ENCODE assay signal across 1 cellular context in genomic region chr3:14124223-14124614, GRCh38.
A peak's percentile ranks its signal among the peaks of the same experiment; 100 is the strongest.
TF ChIP-seq lines count a peak whose summit lies in the region.

No MANE protein-coding gene starts in this region.

TF ChIP-seq in HepG2, 621 proteins besides CTCF, POLR2A, EP300 and RAD21 (continued from another document and continues in another):
- peak; percentile 64; the same call in 1 of the 2 replicates for TF ChIP-seq ZNF800 (CRISPR knock-in tag; IDR thresholded peaks at IDR 0.05)
- 0 out of 2 replicates have a peak, but pooled peaks have one; percentile 81 for TF ChIP-seq ZNF431 (CRISPR knock-in tag; IDR thresholded peaks at IDR 0.05; ENCODE audit: borderline replicate concordance, low read depth)
- TF ChIP-seq TOPORS (CRISPR knock-in tag; IDR thresholded peaks at IDR 0.05): no peak
- no peak for TF ChIP-seq IRF9 (CRISPR knock-in tag; IDR thresholded peaks at IDR 0.05; ENCODE audit: borderline replicate concordance)
- peak; percentile 75; the same call in 1 of the 2 replicates for TF ChIP-seq MXD1 (CRISPR knock-in tag; IDR thresholded peaks at IDR 0.05)
- TF ChIP-seq POGZ (CRISPR knock-in tag; IDR thresholded peaks at IDR 0.05): 0 out of 2 replicates have a peak, but pooled peaks have one; percentile 10
- peak; percentile 58; the same call in 1 of the 2 replicates for TF ChIP-seq ZBTB39 (CRISPR knock-in tag; IDR thresholded peaks at IDR 0.05)
- TF ChIP-seq ZNF792 (CRISPR knock-in tag; IDR thresholded peaks at IDR 0.05): no peak
- TF ChIP-seq SALL1 (CRISPR knock-in tag; IDR thresholded peaks at IDR 0.05): peak; percentile 50; the same call in 1 of the 2 replicates
- peak; percentile 85; the same call in 1 of the 2 replicates for TF ChIP-seq ZNF230 (CRISPR knock-in tag; IDR thresholded peaks at IDR 0.05)
- TF ChIP-seq ARID5B (CRISPR knock-in tag; IDR thresholded peaks at IDR 0.05): peak; percentile 4; the same call in 1 of the 2 replicates
- no peak for TF ChIP-seq ERF (CRISPR knock-in tag; IDR thresholded peaks at IDR 0.05)
- TF ChIP-seq HNRNPUL1 (IDR thresholded peaks at IDR 0.05; ENCODE audit: low read depth, low read length): no peak
- no peak for TF ChIP-seq FUBP1 (CRISPR knock-in tag; IDR thresholded peaks at IDR 0.05; ENCODE audit: borderline replicate concordance)
- TF ChIP-seq MNT (IDR thresholded peaks at IDR 0.05): peak; percentile 54
- peak; percentile 72; the same call in 1 of the 2 replicates for TF ChIP-seq ZBTB3 (CRISPR knock-in tag; IDR thresholded peaks at IDR 0.05; ENCODE audit: borderline replicate concordance, low read depth)
- no peak for TF ChIP-seq ARNT (IDR thresholded peaks at IDR 0.05)
- peak; percentile 83 for TF ChIP-seq SIN3A (IDR thresholded peaks at IDR 0.05; ENCODE audit: borderline replicate concordance, low read depth, low read length)
- TF ChIP-seq ATF7 (IDR thresholded peaks at IDR 0.05): no peak
- TF ChIP-seq ATF7 (CRISPR knock-in tag; IDR thresholded peaks at IDR 0.05): 0 out of 2 replicates have a peak, but pooled peaks have one; percentile 25
- no peak for TF ChIP-seq ZNF567 (CRISPR knock-in tag; IDR thresholded peaks at IDR 0.05; ENCODE audit: borderline replicate concordance)
- peak; percentile 61 for TF ChIP-seq ELF1 (CRISPR knock-in tag; IDR thresholded peaks at IDR 0.05)
- no peak for TF ChIP-seq ZNF280B (CRISPR knock-in tag; IDR thresholded peaks at IDR 0.05; ENCODE audit: borderline replicate concordance)
- 0 out of 2 replicates have a peak, but pooled peaks have one; percentile 15 for TF ChIP-seq ZSCAN25 (CRISPR knock-in tag; IDR thresholded peaks at IDR 0.05)
- peak; percentile 86 for TF ChIP-seq YEATS4 (CRISPR knock-in tag; IDR thresholded peaks at IDR 0.05; ENCODE audit: borderline replicate concordance)
- 0 out of 2 replicates have a peak, but pooled peaks have one; percentile 44 for TF ChIP-seq ATF5 (CRISPR knock-in tag; IDR thresholded peaks at IDR 0.05; ENCODE audit: low read depth)
- TF ChIP-seq SALL2 (CRISPR knock-in tag; IDR thresholded peaks at IDR 0.05): peak; percentile 24; the same call in 1 of the 2 replicates
- TF ChIP-seq ZNF17 (CRISPR knock-in tag; IDR thresholded peaks at IDR 0.05): no peak
- no peak for TF ChIP-seq FOXA1 (IDR thresholded peaks at IDR 0.05)
- TF ChIP-seq FOXA1 (CRISPR knock-in tag; IDR thresholded peaks at IDR 0.05): peak; percentile 37
- TF ChIP-seq PHF20 (CRISPR knock-in tag; IDR thresholded peaks at IDR 0.05): peak; percentile 75; the same call in 1 of the 2 replicates
- TF ChIP-seq GZF1 (CRISPR knock-in tag; IDR thresholded peaks at IDR 0.05): peak; percentile 1; the same call in 1 of the 2 replicates
- no peak for TF ChIP-seq CAMTA2 (CRISPR knock-in tag; IDR thresholded peaks at IDR 0.05; ENCODE audit: borderline replicate concordance)
- TF ChIP-seq ZNF550 (CRISPR knock-in tag; IDR thresholded peaks at IDR 0.05; ENCODE audit: borderline replicate concordance): no peak
- TF ChIP-seq IRF1 (CRISPR knock-in tag; IDR thresholded peaks at IDR 0.05; ENCODE audit: low read depth): no peak
- no peak for TF ChIP-seq KLF11 (CRISPR knock-in tag; IDR thresholded peaks at IDR 0.05)
- TF ChIP-seq ZFYVE20 (CRISPR knock-in tag; IDR thresholded peaks at IDR 0.05; ENCODE audit: borderline replicate concordance, low read depth): no peak
- TF ChIP-seq ESRRA (CRISPR knock-in tag; IDR thresholded peaks at IDR 0.05; ENCODE audit: low read depth): peak; percentile 50; the same call in 1 of the 2 replicates
- TF ChIP-seq E2F1 (CRISPR knock-in tag; IDR thresholded peaks at IDR 0.05): no peak
